In genomic region chr9:121362813-121363585, GRCh38 we compare ENCODE assay signal across 11 cellular contexts. TPM values are rescaled to one million over a fixed set of nuclear protein-coding genes. Genes with fewer than 3 reads are reported as not detected.
DNase-seq lines count a peak whose midpoint lies in the region; ATAC-seq, FAIRE-seq and TF ChIP-seq lines count a peak whose summit lies in the region.
"Had no signal": no experiment of that assay in that cellular context is flagged by ENCODE, and none has a peak within 500 bp of the region (broad histone marks: within the 10 kb centered on the region; RNA-seq: fewer than 3 reads in every experiment).

No MANE protein-coding gene starts in this region.

- H3K4me1 ChIP-seq in fibroblast of lung (ENCODE audit: control insufficient read depth, extremely low read depth, insufficient read depth, low read length) (peaks cover 30% of the 10 kb centered on the region), neutrophil (ENCODE audit: control insufficient read depth in 1 of 2, insufficient read depth in 1 of 2, low read depth in 1 of 2, low read length in 1 of 2) (peaks cover 97 to 98% of the 10 kb centered on the region in 2 experiments)

- DNase-seq in AG08395 (ENCODE audit: low spot score) = peak; percentile 71
- peak; percentile 60 for DNase-seq in RCC 7860 (ENCODE audit: low spot score)
- DNase-seq in fibroblast of lung (ENCODE audit: low read depth in 2 of 2) = peak; percentile 44 to 62
- no peak for DNase-seq in activated naive CD4-positive, alpha-beta T cell (lab: John Stamatoyannopoulos, UW)
- DNase-seq in NCI-H1436 (lab: John Stamatoyannopoulos, UW) = no peak
- DNase-seq in NCI-H1092 (lab: John Stamatoyannopoulos, UW) = no peak
- DNase-seq: activated T-cell treated with anti-CD3 and anti-CD28 coated beads, Interleukin-2, amount 50 U/mL, for 4 hours; DMS79 treated with DMSO at 0.1 percent for 48 hours had no signal

- ATAC-seq in GM21447 (IDR thresholded peaks at IDR 0.05; ENCODE audit: unreplicated experiment) = no peak
- ATAC-seq: activated T-cell treated with anti-CD3 and anti-CD28 coated beads, Interleukin-2, amount 50 U/mL, for 4 hours had no signal

- H3K79me2 ChIP-seq in fibroblast of lung (ENCODE audit: control insufficient read depth, insufficient read depth, low read length) = peaks cover 85% of the 10 kb centered on the region

- peak overlapping the region; percentile 84 for H3K4me2 ChIP-seq in fibroblast of lung (ENCODE audit: extremely low read depth, insufficient read depth, low read length)

- H3K27me3 ChIP-seq in fibroblast of lung (ENCODE audit: control insufficient read depth, insufficient read depth, low read length) = no peaks in the 10 kb centered on the region
- H3K27me3 ChIP-seq in neutrophil = no peaks in the 10 kb centered on the region

- H3K9me3 ChIP-seq in fibroblast of lung (ENCODE audit: control insufficient read depth, insufficient read depth, low read depth, low read length) (no peaks in the 10 kb centered on the region), neutrophil (no peaks in the 10 kb centered on the region)

- peak overlapping the region in 1 of 4 experiments; percentile 4 for H3K4me3 ChIP-seq in fibroblast of lung (replicated peaks in 1 of 4; ENCODE audit: control extremely low read depth in 1 of 4, insufficient read depth in 1 of 4, low read depth in 3 of 4, low read length in 4 of 4)
- H3K4me3 ChIP-seq in neutrophil (ENCODE audit: low read depth in 1 of 2, low read length in 1 of 2) = peak overlapping the region in 1 of 2 experiments; percentile 7

- H2AFZ ChIP-seq in fibroblast of lung (ENCODE audit: low read length) = no peak overlapping the region

- H3K36me3 ChIP-seq in fibroblast of lung (ENCODE audit: control insufficient read depth, insufficient read depth, low read length) (no peaks in the 10 kb centered on the region), neutrophil (no peaks in the 10 kb centered on the region)

- no peak for TF ChIP-seq CTCF in fibroblast of lung (conservative IDR thresholded peaks at IDR 0.05 in 1 of 2, IDR thresholded peaks at IDR 0.05 in 1 of 2; ENCODE audit: low read depth in 1 of 2, low read length in 2 of 2)
- no peak for TF ChIP-seq CTCF in neutrophil (IDR thresholded peaks at IDR 0.05)

- FAIRE-seq in RCC 7860 (lab: Jason Lieb, UNC) = peak; percentile 88
- FAIRE-seq: H1 had no signal

- H3K9ac ChIP-seq in fibroblast of lung (ENCODE audit: insufficient read depth, low read length) = no peak overlapping the region

- H4K20me1 ChIP-seq in fibroblast of lung (ENCODE audit: control insufficient read depth, extremely low read depth, insufficient read depth, low read length) = no peaks in the 10 kb centered on the region

- H3K27ac ChIP-seq in fibroblast of lung (ENCODE audit: insufficient read depth, low read length) = peak overlapping the region; percentile 58
- H3K27ac ChIP-seq in neutrophil = peak overlapping the region; percentile 88

RNA-seq across cellular contexts. Expression of gene STOM, which starts 7.1 kb away (rescaled TPM):
- 215 and 248 TPM in 2 replicates for total RNA-seq in fibroblast of lung
- polyA plus RNA-seq in fibroblast of lung = 224 and 536 TPM in 2 replicates
- 151 and 362 TPM in 2 replicates for polyA plus RNA-seq in fibroblast of lung (2012)
- polyA minus RNA-seq in fibroblast of lung (ENCODE audit: low replicate concordance) = 62.3 and 103 TPM in 2 replicates

Comparison
In these comparisons a context has a peak if more than half of its experiments do, and no peak if none do; other contexts are left out.
1. DNase-seq: peak in AG08395 (single experiment), RCC 7860 (single experiment) and fibroblast of lung (2 of 2); none in activated naive CD4-positive, alpha-beta T cell (0 of 4), NCI-H1436 (single experiment) and NCI-H1092 (single experiment).